ENCODE assay signal across 12 cellular contexts in the genomic region with DNA sequence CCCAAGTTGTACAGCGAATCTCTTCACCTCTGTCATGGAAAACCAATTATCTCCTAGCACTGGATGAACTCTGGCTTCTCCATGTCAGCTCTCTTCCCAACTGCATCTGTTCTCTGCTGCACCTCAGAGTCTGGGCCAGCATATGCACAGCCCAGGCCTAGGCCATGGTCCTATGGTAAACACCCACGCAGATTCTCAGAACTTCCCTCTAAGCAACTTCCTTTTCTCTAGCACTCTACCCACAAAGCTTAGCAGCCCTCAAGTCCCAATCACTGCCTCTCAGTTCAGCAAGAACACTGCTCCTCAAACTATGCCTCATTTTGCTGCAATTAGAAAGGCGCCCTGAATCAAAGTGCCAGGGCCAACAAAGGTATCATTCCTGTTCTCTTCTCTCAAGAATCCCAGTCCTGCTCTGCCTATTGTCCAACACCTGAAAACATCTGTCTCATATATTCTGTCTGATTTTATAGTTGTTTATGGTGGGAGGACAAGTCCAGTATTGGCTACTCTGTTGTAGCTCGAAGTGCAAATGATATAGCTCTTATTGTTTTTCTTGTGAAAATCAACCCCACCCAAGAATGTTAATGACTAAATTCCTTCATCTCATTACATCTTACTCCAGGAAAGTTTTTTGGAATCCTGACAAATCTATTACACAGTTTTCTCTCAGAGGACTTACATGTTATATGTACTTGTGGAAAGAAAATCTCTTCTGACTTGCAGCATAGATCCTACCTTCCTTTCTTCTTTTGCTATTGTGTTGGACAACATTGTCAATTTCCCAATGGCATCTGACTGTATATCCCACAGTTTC.
DNase-seq lines count a peak whose midpoint lies in the region; ATAC-seq and TF ChIP-seq lines count a peak whose summit lies in the region.
"Had no signal": no experiment of that assay in that cellular context is flagged by ENCODE, and none has a peak within 500 bp of the region (broad histone marks: within the 10 kb centered on the region; RNA-seq: fewer than 3 reads in every experiment).

No MANE protein-coding gene starts in this region.

- intact Hi-C loops in transverse colon (cut with DNase I; ENCODE audit: low total_unique reads), result no loop called here
- intact Hi-C loops in heart right ventricle (cut with DNase I), result loop anchor here in 2 of 10 donors (10.0 kb wide), 1 partner anchor 99 kb away; no protein-coding TSS in a partner anchor

- H3K4me1 ChIP-seq in transverse colon, result no peaks in the 10 kb centered on the region
- no peaks in the 10 kb centered on the region for H3K4me1 ChIP-seq in heart right ventricle

- no peak for TF ChIP-seq EP300 in transverse colon (IDR thresholded peaks at IDR 0.05; ENCODE audit: low read depth)

- no peak for TF ChIP-seq CTCF in transverse colon (IDR thresholded peaks at IDR 0.05)
- TF ChIP-seq CTCF in heart right ventricle (IDR thresholded peaks at IDR 0.05), result no peak

- no peak for TF ChIP-seq POLR2A in transverse colon (IDR thresholded peaks at IDR 0.05)

- peak; percentile 60 for ATAC-seq in GM18520 (IDR thresholded peaks at IDR 0.05; ENCODE audit: unreplicated experiment)
- ATAC-seq in GM21576 (IDR thresholded peaks at IDR 0.05; ENCODE audit: unreplicated experiment), result peak; percentile 92
- ATAC-seq in HG03432 (IDR thresholded peaks at IDR 0.05; ENCODE audit: unreplicated experiment), result peak; percentile 96
- ATAC-seq in GM21737 (IDR thresholded peaks at IDR 0.05; ENCODE audit: unreplicated experiment), result no peak
- ATAC-seq in heart right ventricle, result no peak
- ATAC-seq in esophagus mucosa, result no peak

- in situ Hi-C loops in transverse colon (cut with MboI; ENCODE audit: low pct_ligation_motif_present in 1 of 4, low pct_unique_long_range_greater_than_20kb in 1 of 4, low sequenced_read_pairs in 3 of 4), result loop anchor here in 1 of 4 donors (10.0 kb wide), 1 partner anchor 99 kb away; no protein-coding TSS in a partner anchor

- H3K36me3 ChIP-seq in transverse colon (no peaks in the 10 kb centered on the region), heart right ventricle (no peaks in the 10 kb centered on the region)

- peak; percentile 92 for DNase-seq in left kidney (ENCODE audit: low read depth, low spot score)
- no peak for DNase-seq in transverse colon
- no peak for DNase-seq in heart right ventricle
- DNase-seq: activated T-cell treated with anti-CD3 and anti-CD28 coated beads, Interleukin-2, amount 50 U/mL, for 48 hours; IMR-90; mesendoderm; NCI-H524 treated with DMSO at 0.1 percent for 48 hours had no signal

- H3K4me3 ChIP-seq in transverse colon, result no peak overlapping the region
- H3K4me3 ChIP-seq in heart right ventricle, result no peak overlapping the region

- H3K27me3 ChIP-seq in transverse colon, result no peaks in the 10 kb centered on the region
- H3K27me3 ChIP-seq in heart right ventricle, result peaks cover 0 to 8% (median 0%) of the 10 kb centered on the region in 7 donors

- H3K9me3 ChIP-seq in transverse colon (no peaks in the 10 kb centered on the region), heart right ventricle (peaks cover 0 to 14% (median 0%) of the 10 kb centered on the region in 11 donors)

- WGBS in transverse colon (ENCODE audit: low coverage in 1 of 2), 2 donors, result 70 to 80% methylated on average over 3 to 4 of the region's 4 CpGs
- WGBS in heart right ventricle, 2 donors, result 77% methylated on average over 4 of the region's 4 CpGs

- H3K27ac ChIP-seq in transverse colon (no peak overlapping the region), heart right ventricle (no peak overlapping the region)

Comparison
In these comparisons a context has a peak if more than half of its experiments do, and no peak if none do; other contexts are left out.
1. ATAC-seq: peak in GM18520 (single experiment), GM21576 (single experiment) and HG03432 (single experiment); none in GM21737 (single experiment), heart right ventricle (0 of 8) and esophagus mucosa (single experiment).